Comparison of ENCODE assay signal across 8 cellular contexts in the genomic region with DNA sequence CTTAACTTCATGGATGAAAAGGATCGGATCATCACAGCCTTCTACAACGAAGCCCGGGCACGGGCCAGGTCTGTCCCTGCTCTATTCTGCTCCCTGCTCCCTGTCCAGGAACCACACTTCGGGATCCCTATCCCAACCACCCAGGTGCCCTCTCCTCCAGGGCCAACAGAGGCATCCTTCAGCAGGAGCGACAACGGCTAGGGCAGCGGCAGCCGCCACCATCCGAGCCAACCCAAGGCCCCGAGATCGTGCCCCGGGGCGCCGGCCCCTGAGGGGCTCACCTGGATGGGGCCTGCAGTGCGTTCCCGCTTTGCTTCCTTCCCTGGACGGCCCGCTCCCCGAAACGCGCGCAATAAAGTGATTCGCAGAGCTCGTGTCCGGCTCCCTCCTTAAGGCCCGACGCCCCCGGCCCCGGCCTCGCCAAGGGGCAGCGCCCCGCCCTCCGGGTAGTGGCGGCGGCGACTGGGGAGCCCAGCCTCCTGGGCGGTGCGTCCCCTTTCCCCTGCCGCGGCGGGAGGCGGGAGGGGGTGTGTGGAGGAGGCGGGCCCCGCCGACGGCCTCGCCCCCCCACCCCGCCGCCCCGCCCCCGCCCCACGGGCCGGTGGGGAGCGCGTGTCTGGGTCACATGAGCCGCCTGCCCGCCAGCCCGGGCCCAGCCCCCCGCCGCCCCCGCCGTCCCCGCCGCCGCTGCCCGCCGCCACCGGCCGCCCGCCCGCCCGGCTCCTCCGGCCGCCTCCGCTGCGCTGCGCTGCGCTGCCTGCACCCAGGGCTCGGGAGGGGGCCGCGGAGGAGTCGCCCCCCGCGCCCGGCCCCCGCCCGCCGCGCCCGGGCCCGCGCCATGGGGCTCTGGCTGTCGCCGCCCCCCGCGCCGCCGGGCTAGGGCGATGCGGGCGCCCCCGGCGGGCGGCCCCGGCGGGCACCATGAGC. TPM values are rescaled to one million over a fixed set of nuclear protein-coding genes. Genes with fewer than 3 reads are reported as not detected.
DNase-seq lines count a peak whose midpoint lies in the region; ATAC-seq and TF ChIP-seq lines count a peak whose summit lies in the region.

A gene with protein sequence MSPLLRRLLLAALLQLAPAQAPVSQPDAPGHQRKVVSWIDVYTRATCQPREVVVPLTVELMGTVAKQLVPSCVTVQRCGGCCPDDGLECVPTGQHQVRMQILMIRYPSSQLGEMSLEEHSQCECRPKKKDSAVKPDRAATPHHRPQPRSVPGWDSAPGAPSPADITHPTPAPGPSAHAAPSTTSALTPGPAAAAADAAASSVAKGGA (plus strand): TSS at position 672 of the 927 bp plus-strand sequence. CDS start 250 bp downstream, at position 922.

- H3K27me3 Mint-ChIP-seq in CD8-positive, alpha-beta T cell (ENCODE audit: low read depth) = no peaks in the 10 kb centered on the region
- H3K27me3 Mint-ChIP-seq in stimulated activated naive CD8-positive, alpha-beta T cell treated with anti-CD3 and anti-CD28 coated beads, Interleukin-15, Interleukin-2, amounts not matched to agents 100 ng/mL and 50 ng/mL, for 24 hours = no peaks in the 10 kb centered on the region

- POLR2A ChIA-PET in CD8-positive, alpha-beta T cell (lab: Charles Lee) = interaction anchor here (1.1 to 1.6 kb wide), 2 partner anchors 9 to 29 kb away, joined by 3 to 12 read pairs; no protein-coding TSS in a partner anchor

- peaks cover 26% of the 10 kb centered on the region for H3K36me3 Mint-ChIP-seq in CD8-positive, alpha-beta T cell
- no peaks in the 10 kb centered on the region for H3K36me3 Mint-ChIP-seq in stimulated activated naive CD8-positive, alpha-beta T cell treated with anti-CD3 and anti-CD28 coated beads, Interleukin-15, Interleukin-2, amounts not matched to agents 100 ng/mL and 50 ng/mL, for 24 hours (ENCODE audit: low read depth)

- H3K4me3 ChIP-seq in CD8-positive, alpha-beta T cell (ENCODE audit: low read depth, low read length) = peak within 1 kb of the TSS; percentile 62
- H3K4me3 ChIP-seq in GM23248 (peak within 1 kb of the TSS; percentile 82), epithelial cell of esophagus (ENCODE audit: low read length) (peak within 1 kb of the TSS; percentile 48), mononuclear cell (ENCODE audit: low read length) (peak within 1 kb of the TSS; percentile 42)

- no peaks in the 10 kb centered on the region for H3K27me3 ChIP-seq in CD8-positive, alpha-beta T cell (ENCODE audit: insufficient read depth, low read length)
- H3K27me3 ChIP-seq in GM23248 (replicated peaks; ENCODE audit: insufficient read depth) (no peaks in the 10 kb centered on the region), mononuclear cell (ENCODE audit: insufficient read depth, low read length) (no peaks in the 10 kb centered on the region)

- intact Hi-C loops in CD8-positive, alpha-beta T cell (cut with DNase I, micrococcal nuclease) = loop anchor here in 1 of 2 experiments (1.0 kb wide), 1 partner anchor 8 kb away; a partner anchor contains a TSS

- H3K9ac ChIP-seq in GM23248 = peak within 1 kb of the TSS; percentile 63

- TF ChIP-seq CTCF in CD8-positive, alpha-beta T cell (IDR thresholded peaks at IDR 0.05) = no peak
- no peak for TF ChIP-seq CTCF in epithelial cell of esophagus (IDR thresholded peaks at IDR 0.05; ENCODE audit: insufficient read depth, low read depth, low read length, missing control alignments)

- H3K36me3 ChIP-seq in CD8-positive, alpha-beta T cell (ENCODE audit: insufficient read depth, low read length) = no peaks in the 10 kb centered on the region
- no peaks in the 10 kb centered on the region for H3K36me3 ChIP-seq in GM23248 (ENCODE audit: low read depth)

- no peaks in the 10 kb centered on the region for H4K20me1 ChIP-seq in GM23248 (ENCODE audit: insufficient read depth)

- WGBS in GM23248 (ENCODE audit: low coverage in 1 of 2, low lambda C conversion rate in 2 of 2, missing lambda C conversion rate in 2 of 2), 2 experiments = 3 to 7% methylated on average over 32 to 74 of the region's 107 CpGs

- CTCF ChIA-PET in CD8-positive, alpha-beta T cell (lab: Charles Lee) = interaction anchor here (1.0 to 20.9 kb wide), 5 partner anchors 10 to 29 kb away, joined by 3 to 263 read pairs (median 4); a partner anchor contains a TSS

- no peaks in the 10 kb centered on the region for H3K9me3 Mint-ChIP-seq in CD8-positive, alpha-beta T cell
- no peaks in the 10 kb centered on the region for H3K9me3 Mint-ChIP-seq in stimulated activated naive CD8-positive, alpha-beta T cell treated with anti-CD3 and anti-CD28 coated beads, Interleukin-15, Interleukin-2, amounts not matched to agents 100 ng/mL and 50 ng/mL, for 24 hours

- peak in 6 of 7 experiments; percentile 62 to 84 (median 69) for DNase-seq in CD8-positive, alpha-beta T cell
- DNase-seq in GM23248 (peak; percentile 59), NCI-H345 (lab: John Stamatoyannopoulos, UW) (peak; percentile 83), activated T-cell treated with anti-CD3 and anti-CD28 coated beads for 24 hours (ENCODE audit: low read depth) (peak; percentile 64), epithelial cell of esophagus (ENCODE audit: low read depth) (peak; percentile 51)

- H3K27ac ChIP-seq in CD8-positive, alpha-beta T cell (ENCODE audit: low read depth, low read length) = peak within 1 kb of the TSS; percentile 33
- H3K27ac ChIP-seq in GM23248 = no peak within 1 kb of the TSS

- peak within 1 kb of the TSS; percentile 82 for H3K4me3 Mint-ChIP-seq in CD8-positive, alpha-beta T cell
- H3K4me3 Mint-ChIP-seq in stimulated activated naive CD8-positive, alpha-beta T cell treated with anti-CD3 and anti-CD28 coated beads, Interleukin-15, Interleukin-2, amounts not matched to agents 100 ng/mL and 50 ng/mL, for 24 hours = peak within 1 kb of the TSS; percentile 87

- peak within 1 kb of the TSS; percentile 80 for H3K4me2 ChIP-seq in GM23248 (ENCODE audit: unreplicated experiment)

- H3F3A ChIP-seq in GM23248 (ENCODE audit: insufficient read depth) = peaks cover 2% of the 10 kb centered on the region; the same call in 1 of the 2 replicates

- H3K27ac Mint-ChIP-seq in CD8-positive, alpha-beta T cell = peak within 1 kb of the TSS; percentile 73
- peak within 1 kb of the TSS; percentile 84 for H3K27ac Mint-ChIP-seq in stimulated activated naive CD8-positive, alpha-beta T cell treated with anti-CD3 and anti-CD28 coated beads, Interleukin-15, Interleukin-2, amounts not matched to agents 100 ng/mL and 50 ng/mL, for 24 hours

- no peaks in the 10 kb centered on the region for H3K9me3 ChIP-seq in CD8-positive, alpha-beta T cell (ENCODE audit: low read length)
- H3K9me3 ChIP-seq in GM23248 (ENCODE audit: low read depth) (no peaks in the 10 kb centered on the region), mononuclear cell (ENCODE audit: low read depth, low read length) (no peaks in the 10 kb centered on the region)

- peaks cover 38% of the 10 kb centered on the region for H3K4me1 Mint-ChIP-seq in CD8-positive, alpha-beta T cell (ENCODE audit: low read depth)
- peaks cover 43% of the 10 kb centered on the region for H3K4me1 Mint-ChIP-seq in stimulated activated naive CD8-positive, alpha-beta T cell treated with anti-CD3 and anti-CD28 coated beads, Interleukin-15, Interleukin-2, amounts not matched to agents 100 ng/mL and 50 ng/mL, for 24 hours (ENCODE audit: low read depth)

- H3K4me1 ChIP-seq in CD8-positive, alpha-beta T cell (ENCODE audit: insufficient read depth, low read length) = peaks cover 36% of the 10 kb centered on the region
- H3K4me1 ChIP-seq in GM23248 (ENCODE audit: insufficient read depth) (no peaks in the 10 kb centered on the region), mononuclear cell (ENCODE audit: insufficient read depth, low read length) (peaks cover 72% of the 10 kb centered on the region)

- in situ Hi-C loops in GM23248 (cut with MboI) = no loop called here

- H3K9me2 ChIP-seq in GM23248 (ENCODE audit: insufficient read depth) = no peaks in the 10 kb centered on the region

- peak; percentile 59 for ATAC-seq in CD8-positive, alpha-beta T cell
- ATAC-seq in GM21786 (IDR thresholded peaks at IDR 0.05; ENCODE audit: unreplicated experiment) = no peak

- H3K79me2 ChIP-seq in GM23248 (ENCODE audit: insufficient read depth) = 0 out of 2 replicates have a peak, but pooled peaks cover 15% of the 10 kb centered on the region

- peak within 1 kb of the TSS; percentile 65; the same call in 1 of the 2 replicates for H2AFZ ChIP-seq in GM23248

RNA-seq across cellular contexts. Expression of the gene that starts here (rescaled TPM):
- 10 to 100 TPM; 33.6 to 40.0 TPM for total RNA-seq in CD8-positive, alpha-beta T cell
- total RNA-seq in GM23248 (2014; rRNA removed; shearing (Covaris generic)) = 17.7 and 27.8 TPM in 2 replicates
- 21.6 and 22.6 TPM in 2 replicates for polyA plus RNA-seq in GM23248 (2016; fragmentation: Nextera tagmentation; extraction: Ambion mirVana)
- 9.1 TPM for total RNA-seq in mononuclear cell
